In genomic region chr14:31998220-31998559, GRCh38 we compare ENCODE assay signal across 18 cellular contexts.
A peak's percentile ranks its signal among the peaks of the same experiment; 100 is the strongest.
DNase-seq lines count a peak whose midpoint lies in the region; ATAC-seq and TF ChIP-seq lines count a peak whose summit lies in the region.
"Had no signal": no experiment of that assay in that cellular context is flagged by ENCODE, and none has a peak within 500 bp of the region (broad histone marks: within the 10 kb centered on the region; RNA-seq: fewer than 3 reads in every experiment).

No MANE protein-coding gene starts in this region.

- no peaks in the 10 kb centered on the region for H3K36me3 Mint-ChIP-seq in nephron (ENCODE audit: low read depth)

- TF ChIP-seq CTCF in gastroesophageal sphincter (IDR thresholded peaks at IDR 0.05): no peak
- no peak for TF ChIP-seq CTCF in nephron (IDR thresholded peaks at IDR 0.05; ENCODE audit: unreplicated experiment in 3 of 3)
- TF ChIP-seq CTCF in tibial nerve (IDR thresholded peaks at IDR 0.05): no peak

- no peaks in the 10 kb centered on the region for H3K9me3 Mint-ChIP-seq in nephron
- H3K9me3 Mint-ChIP-seq: H9 had no signal

- peak overlapping the region; percentile 50 to 79 (median 73) for H3K27ac Mint-ChIP-seq in nephron
- H3K27ac Mint-ChIP-seq: H9 had no signal

- TF ChIP-seq EP300 in gastroesophageal sphincter (IDR thresholded peaks at IDR 0.05) (no peak), tibial nerve (IDR thresholded peaks at IDR 0.05) (no peak)

- WGBS in gastroesophageal sphincter (ENCODE audit: low coverage in 1 of 2), 2 donors: 53 to 69% methylated on average over 2 of the region's 3 CpGs
- 53 to 61% methylated on average over 3 of the region's 3 CpGs for WGBS in aorta, 2 donors
- 30 to 51% methylated on average over 3 of the region's 3 CpGs for WGBS in tibial nerve, 2 donors

- H3K36me3 ChIP-seq in gastroesophageal sphincter (no peaks in the 10 kb centered on the region), aorta (ENCODE audit: control insufficient read depth in 1 of 2, insufficient read depth in 2 of 2, low read length in 1 of 2) (no peaks in the 10 kb centered on the region), tibial nerve (no peaks in the 10 kb centered on the region)

- peaks cover 0 to 32% (median 3%) of the 10 kb centered on the region in 3 donors for H3K4me1 ChIP-seq in gastroesophageal sphincter
- H3K4me1 ChIP-seq in aorta (ENCODE audit: control insufficient read depth in 1 of 2, insufficient read depth in 2 of 2, low read length in 2 of 2): no peaks in the 10 kb centered on the region
- H3K4me1 ChIP-seq in tibial nerve: peaks cover 0 to 27% (median 1%) of the 10 kb centered on the region in 4 donors

- DNase-seq in Right ventricle myocardium superior (no peak), cardiac septum (ENCODE audit: low spot score) (no peak), aorta (no peak), foreskin melanocyte (no peak), tibial nerve (ENCODE audit: low spot score in 2 of 2) (no peak)
- DNase-seq: DMS 273 treated with DMSO at 0.1 percent for 48 hours, GDM1, H9, NCI-H1436, NCI-H2029, NCI-H2171 treated with DMSO at 0.1 percent for 48 hours, NCI-H748 treated with DMSO at 0.1 percent for 48 hours had no signal

- ATAC-seq in Right ventricle myocardium superior (ENCODE audit: poor library complexity) (peak; percentile 3), gastroesophageal sphincter (peak; percentile 27), aorta (ENCODE audit: low FRiP score) (peak; percentile 66), HG03457 (IDR thresholded peaks at IDR 0.05; ENCODE audit: unreplicated experiment) (no peak)
- ATAC-seq: GM12878 had no signal

- TF ChIP-seq POLR2A in gastroesophageal sphincter (IDR thresholded peaks at IDR 0.05) (no peak), tibial nerve (IDR thresholded peaks at IDR 0.05) (no peak)

- intact Hi-C loops in Right ventricle myocardium superior (cut with DNase I) (no loop called here), cardiac septum (cut with DNase I) (no loop called here), aorta (cut with DNase I) (no loop called here)

- H3K9me3 ChIP-seq in gastroesophageal sphincter: no peaks in the 10 kb centered on the region
- no peaks in the 10 kb centered on the region for H3K9me3 ChIP-seq in aorta (ENCODE audit: control insufficient read depth, low read length)
- no peaks in the 10 kb centered on the region for H3K9me3 ChIP-seq in tibial nerve

- H3K27me3 Mint-ChIP-seq in nephron (ENCODE audit: low read depth): peaks cover 11% of the 10 kb centered on the region

- H3K27ac ChIP-seq in gastroesophageal sphincter (no peak overlapping the region), aorta (ENCODE audit: low read depth in 1 of 2, low read length in 2 of 2) (no peak overlapping the region), tibial nerve (no peak overlapping the region)
- H3K27ac ChIP-seq: C4-2B, HL-60 had no signal

- peak overlapping the region in 1 of 3 experiments; percentile 1 for H3K4me3 Mint-ChIP-seq in nephron
- H3K4me3 Mint-ChIP-seq: H9 had no signal

- H3K4me3 ChIP-seq in gastroesophageal sphincter (no peak overlapping the region), aorta (ENCODE audit: low read length in 2 of 2) (no peak overlapping the region), tibial nerve (no peak overlapping the region)
- H3K4me3 ChIP-seq: GM12878 had no signal

- H3K4me1 Mint-ChIP-seq in nephron: peaks cover 36% of the 10 kb centered on the region

- H3K27me3 ChIP-seq in gastroesophageal sphincter (no peaks in the 10 kb centered on the region), aorta (ENCODE audit: control insufficient read depth in 1 of 2, insufficient read depth in 2 of 2, low read length in 1 of 2) (no peaks in the 10 kb centered on the region), tibial nerve (no peaks in the 10 kb centered on the region)
